In the genomic region with DNA sequence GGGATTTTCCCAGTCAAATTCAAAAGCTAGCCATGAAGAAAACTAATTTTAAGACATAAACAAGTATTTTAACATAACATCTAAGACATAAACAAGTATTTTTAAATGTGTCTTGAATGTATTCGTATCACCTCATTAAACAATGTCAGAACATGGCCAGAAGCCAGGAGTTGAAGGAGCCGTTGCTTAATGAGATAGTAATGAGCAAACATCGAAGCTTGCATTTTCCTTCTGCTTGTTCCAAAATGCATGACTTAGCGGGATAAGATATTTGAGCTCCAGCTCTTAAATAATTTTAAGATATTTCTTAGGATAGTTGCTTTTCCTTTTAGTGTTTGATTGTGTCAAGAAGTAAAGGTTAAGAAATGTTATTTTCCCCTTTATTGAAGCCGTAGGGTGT, we compare ENCODE assay signal across 18 cellular contexts. TPM values are rescaled to one million over a fixed set of nuclear protein-coding genes. Genes with fewer than 3 reads are reported as not detected.
DNase-seq lines count a peak whose midpoint lies in the region; TF ChIP-seq lines count a peak whose summit lies in the region.
"Had no signal": no experiment of that assay in that cellular context is flagged by ENCODE, and none has a peak within 500 bp of the region (broad histone marks: within the 10 kb centered on the region; RNA-seq: fewer than 3 reads in every experiment).

No MANE protein-coding gene starts in this region.

- DNase-seq in NCI-H146 (lab: John Stamatoyannopoulos, UW) = peak; percentile 46
- DNase-seq in NCI-H146 treated with DMSO at 0.1 percent for 48 hours (lab: John Stamatoyannopoulos, UW; ENCODE audit: unreplicated experiment) = no peak
- DNase-seq in NCI-H2029 (lab: John Stamatoyannopoulos, UW) = peak; percentile 52
- DNase-seq in NCI-H748 treated with DMSO at 0.1 percent for 48 hours (lab: John Stamatoyannopoulos, UW) = peak; percentile 74
- peak; percentile 52 for DNase-seq in fibroblast of villous mesenchyme (ENCODE audit: low read depth)
- DNase-seq in T1000 (lab: John Stamatoyannopoulos, UW) = no peak
- DNase-seq in head of caudate nucleus = no peak
- DNase-seq in cardiac septum (ENCODE audit: low spot score) = no peak
- DNase-seq: CD4-positive, alpha-beta memory T cell; MM.1S; NCI-H1092; NCI-H187; NCI-H524; NK-92 treated with Interleukin-12 subunit alpha and Interleukin-12 subunit beta, amount 100 ng/mL, for 24 hours; Peyer's patch; T-helper 17 cell had no signal

- no peak overlapping the region for H3K4me3 ChIP-seq in fibroblast of villous mesenchyme (ENCODE audit: low read depth, low read length)
- H3K4me3 ChIP-seq: BLaER1, Peyer's patch, SJSA1 had no signal

- intact Hi-C loops in head of caudate nucleus (cut with DNase I) (no loop called here), cardiac septum (cut with DNase I) (no loop called here)

- TF ChIP-seq CTCF in fibroblast of villous mesenchyme (IDR thresholded peaks at IDR 0.05; ENCODE audit: insufficient read depth, low read depth, low read length) = no peak

RNA-seq across cellular contexts. Expression of gene RNF182, which starts 4.2 kb away (rescaled TPM):
- total RNA-seq in fibroblast of villous mesenchyme (3.2 and 6.9 TPM in 2 replicates), cardiac septum (0.19 TPM)
- total RNA-seq: CD4-positive, alpha-beta memory T cell; Peyer's patch had no signal

Comparison
In these comparisons a context has a peak if more than half of its experiments do, and no peak if none do; other contexts are left out.
1. DNase-seq: peak in NCI-H146 (single experiment), NCI-H2029 (single experiment), NCI-H748 treated with DMSO at 0.1 percent for 48 hours (single experiment) and fibroblast of villous mesenchyme (single experiment); none in NCI-H146 treated with DMSO at 0.1 percent for 48 hours (single experiment), T1000 (single experiment), head of caudate nucleus (0 of 42) and cardiac septum (single experiment).